ENCODE assay signal across 29 cellular contexts in genomic region chr9:122538757-122539156, GRCh38. TPM values are rescaled to one million over a fixed set of nuclear protein-coding genes. Genes with fewer than 3 reads are reported as not detected.
DNase-seq lines count a peak whose midpoint lies in the region; ATAC-seq, FAIRE-seq and TF ChIP-seq lines count a peak whose summit lies in the region.
"Had no signal": no experiment of that assay in that cellular context is flagged by ENCODE, and none has a peak within 500 bp of the region (broad histone marks: within the 10 kb centered on the region; RNA-seq: fewer than 3 reads in every experiment).

No MANE protein-coding gene starts in this region.

- no peak overlapping the region for H2BK20ac ChIP-seq in IMR-90 (ENCODE audit: low read depth, low read length)

- no peak for TF ChIP-seq RAD21 in IMR-90 (IDR thresholded peaks at IDR 0.05; ENCODE audit: low read length)
- TF ChIP-seq RAD21 in K562 (CRISPR knock-in tag; conservative IDR thresholded peaks at IDR 0.05 in 1 of 2, IDR thresholded peaks at IDR 0.05 in 1 of 2): no peak

- intact Hi-C loops in IMR-90 (cut with micrococcal nuclease) (no loop called here), K562 (cut with micrococcal nuclease) (no loop called here)

- POLR2A ChIA-PET in IMR-90 (lab: Charles Lee; ENCODE audit: unreplicated experiment): no interaction called here
- POLR2A ChIA-PET in K562 (lab: Yijun Ruan, JAX): no interaction called here

- FAIRE-seq in K562 (lab: Jason Lieb, UNC): no peak
- FAIRE-seq: A204.1, GM12878, GM12892, GM18507 had no signal

- no peaks in the 10 kb centered on the region for H3K9me1 ChIP-seq in IMR-90 (ENCODE audit: insufficient read depth, low read length)
- no peaks in the 10 kb centered on the region for H3K9me1 ChIP-seq in K562 (ENCODE audit: control insufficient read depth, insufficient read depth, low read length)

- H3K36me3 ChIP-seq in IMR-90 (ENCODE audit: control insufficient read depth, insufficient read depth, low read length): no peaks in the 10 kb centered on the region
- no peaks in the 10 kb centered on the region for H3K36me3 ChIP-seq in K562 (ENCODE audit: control insufficient read depth, insufficient read depth, low read length)
- H3K36me3 ChIP-seq: BE2C, BLaER1 had no signal

- H3K9ac ChIP-seq in IMR-90 (ENCODE audit: low read depth, low read length) (no peak overlapping the region), K562 (ENCODE audit: insufficient read depth in 1 of 2, low read depth in 2 of 2, low read length in 2 of 2) (no peak overlapping the region)
- H3K9ac ChIP-seq: BLaER1 had no signal

- TF ChIP-seq EP300 in K562 (IDR thresholded peaks at IDR 0.05; ENCODE audit: low read length): no peak

- TF ChIP-seq POLR2A in IMR-90 (IDR thresholded peaks at IDR 0.05; ENCODE audit: low read depth, low read length) (no peak), K562 (conservative IDR thresholded peaks at IDR 0.05) (no peak)

- ATAC-seq in IMR-90 (ENCODE audit: low read depth) (no peak), K562 (no peak), GM19395 (IDR thresholded peaks at IDR 0.05; ENCODE audit: unreplicated experiment) (no peak)
- ATAC-seq: GM12878 had no signal

- H4K5ac ChIP-seq in IMR-90 (ENCODE audit: low read depth, low read length): no peak overlapping the region

- H3K4me2 ChIP-seq in IMR-90 (ENCODE audit: low read depth, low read length) (no peak overlapping the region), K562 (ENCODE audit: insufficient read depth, low read length) (no peak overlapping the region)
- H3K4me2 ChIP-seq: BLaER1 had no signal

- H2AFZ ChIP-seq in IMR-90 (replicated peaks; ENCODE audit: low read length, poor library complexity) (no peak overlapping the region), K562 (ENCODE audit: low read depth, low read length) (no peak overlapping the region)

- H2BK15ac ChIP-seq in IMR-90 (ENCODE audit: low read depth, low read length): no peak overlapping the region

- H3K27me3 ChIP-seq in IMR-90 (ENCODE audit: control insufficient read depth, insufficient read depth, low read length): no peaks in the 10 kb centered on the region
- no peaks in the 10 kb centered on the region for H3K27me3 ChIP-seq in K562 (ENCODE audit: control insufficient read depth in 2 of 2, insufficient read depth in 2 of 2, low read length in 2 of 2)
- H3K27me3 ChIP-seq: BLaER1 had no signal

- H3K9me3 ChIP-seq in IMR-90 (ENCODE audit: control insufficient read depth, insufficient read depth, low read length) (no peaks in the 10 kb centered on the region), K562 (replicated peaks; ENCODE audit: control insufficient read depth, insufficient read depth, low read depth, low read length) (no peaks in the 10 kb centered on the region)
- H3K9me3 ChIP-seq: BLaER1 had no signal

- BruUV-seq in IMR-90 (replicated peaks; lab: Mats Ljungman, UMichigan) (no TSS peak), K562 (replicated peaks; lab: Mats Ljungman, UMichigan) (no TSS peak)

- no peak overlapping the region for H3K27ac ChIP-seq in IMR-90 (ENCODE audit: insufficient read depth, low read length)
- H3K27ac ChIP-seq in K562 (ENCODE audit: extremely low read depth, low read depth, low read length): no peak overlapping the region
- H3K27ac ChIP-seq: BLaER1 had no signal

- H3K79me1 ChIP-seq in IMR-90 (ENCODE audit: low read depth in 1 of 2, low read length in 2 of 2): no peaks in the 10 kb centered on the region

- no peak overlapping the region for H4K91ac ChIP-seq in IMR-90 (ENCODE audit: insufficient read depth, low read depth, low read length)

- H3K4me1 ChIP-seq in IMR-90 (ENCODE audit: control insufficient read depth, insufficient read depth, low read length) (no peaks in the 10 kb centered on the region), K562 (replicated peaks in 1 of 2; ENCODE audit: control insufficient read depth in 2 of 2, insufficient read depth in 2 of 2, low read length in 2 of 2) (no peaks in the 10 kb centered on the region; a peak in 1 of 5 replicates)
- H3K4me1 ChIP-seq: BE2C, BLaER1 had no signal

- H4K8ac ChIP-seq in IMR-90 (ENCODE audit: low read depth in 2 of 2, low read length in 2 of 2): no peak overlapping the region

- H4K20me1 ChIP-seq in IMR-90 (ENCODE audit: insufficient read depth, low read length): no peaks in the 10 kb centered on the region
- H4K20me1 ChIP-seq in K562 (replicated peaks; ENCODE audit: control insufficient read depth, insufficient read depth, low read length): no peaks in the 10 kb centered on the region
- H4K20me1 ChIP-seq: BLaER1 had no signal

- H2AK9ac ChIP-seq in IMR-90 (replicated peaks; ENCODE audit: low read depth, low read length, poor library complexity): no peak overlapping the region

- H3K23ac ChIP-seq in IMR-90 (ENCODE audit: low read depth, low read length): no peak overlapping the region

- in situ Hi-C loops in IMR-90 (cut with MboI; ENCODE audit: low sequenced_read_pairs): no loop called here
- in situ Hi-C loops in K562 (cut with MboI): no loop called here

- TF ChIP-seq CTCF in IMR-90 (conservative IDR thresholded peaks at IDR 0.05; ENCODE audit: low read depth, low read length): no peak
- TF ChIP-seq CTCF in K562 (IDR thresholded peaks at IDR 0.05 in 2 of 3, conservative IDR thresholded peaks at IDR 0.05 in 1 of 3; ENCODE audit: insufficient read depth in 2 of 3, low read depth in 1 of 3, low read length in 3 of 3): no peak

- H2AK5ac ChIP-seq in IMR-90 (ENCODE audit: low read depth, low read length): no peak overlapping the region

- H3K14ac ChIP-seq in IMR-90 (replicated peaks; ENCODE audit: low read depth, low read length): no peak overlapping the region

- H3K56ac ChIP-seq in IMR-90 (ENCODE audit: extremely low read depth, insufficient read depth, low read length): no peak overlapping the region

- no peak overlapping the region for H3K4ac ChIP-seq in IMR-90 (ENCODE audit: low read depth, low read length)

- dilution Hi-C loops in IMR-90 (cut with HindIII; ENCODE audit: low sequenced_read_pairs, unreplicated experiment): no loop called here

- H3K4me3 ChIP-seq in IMR-90 (ENCODE audit: insufficient read depth, low read depth, low read length): no peak overlapping the region
- H3K4me3 ChIP-seq in K562: no peak overlapping the region
- H3K4me3 ChIP-seq: BLaER1, GM12878 had no signal

- CTCF ChIA-PET in IMR-90 (lab: Yijun Ruan, JAX) (no interaction called here), K562 (lab: Yijun Ruan, JAX; ENCODE audit: low intra/inter-chr PET ratio) (no interaction called here)

- WGBS in IMR-90 (ENCODE audit: extremely low coverage in 2 of 2, insufficient read length in 1 of 2), 2 experiments: no CpG with 5 or more reads among the region's 2 CpGs
- 5% methylated on average over 2 of the region's 2 CpGs for WGBS in K562 (ENCODE audit: insufficient coverage, low coverage, missing lambda C conversion rate)

- H2BK5ac ChIP-seq in IMR-90 (ENCODE audit: low read depth, low read length, poor library complexity, severe bottlenecking): no peak overlapping the region

- no peak overlapping the region for H3K18ac ChIP-seq in IMR-90 (ENCODE audit: low read depth, low read length)

- no peak overlapping the region for H2BK120ac ChIP-seq in IMR-90 (ENCODE audit: low read depth, low read length)

- no peaks in the 10 kb centered on the region for H3K79me2 ChIP-seq in K562 (ENCODE audit: control insufficient read depth, insufficient read depth, low read length)

- DNase-seq in IMR-90: no peak
- no peak for DNase-seq in K562 (ENCODE audit: extremely low read depth in 1 of 4, low spot score in 3 of 4)
- no peak for DNase-seq in activated T-cell treated with anti-CD3 and anti-CD28 coated beads, Interleukin-2, amount 50 U/mL, for 1 hour
- DNase-seq: 8988T; ACHN; BE2C; C1 segment of cervical spinal cord; CD4-positive, alpha-beta memory T cell; CD4-positive, CD25-positive, alpha-beta regulatory T cell; CD8-positive, alpha-beta memory T cell; COR-L47; DMS 273 treated with DMSO at 0.1 percent for 48 hours; DMS153; DMS53; DMS79; DND-41; EL; GDM1 had no signal

RNA-seq across cellular contexts. Expression of gene OR1N1, which starts 11.7 kb away (rescaled TPM):
- total RNA-seq in IMR-90 (2012; rRNA removed) (not detected in 2 replicates), K562 (2014; rRNA removed) (not detected in 2 replicates), K562 (2014; rRNA removed; fragmentation: Illumina TruSeq; extraction: Trizol) (not detected in 2 replicates), K562 (2015; rRNA removed; fragmentation: Illumina TruSeq; extraction: Trizol) (not detected in 2 replicates), K562 (2021) (not detected in 2 replicates)
- polyA plus RNA-seq in IMR-90 (2012; rRNA removed) (not detected in 2 replicates), K562 (2011; rRNA removed) (not detected in 2 replicates), K562 (2014; fragmentation: Illumina TruSeq; extraction: Trizol) (not detected in 2 replicates), K562 (2014; fragmentation: Nextera tagmentation; extraction: Ambion mirVana) (not detected), K562 (2014; rRNA removed) (not detected in 2 replicates)
- polyA plus RNA-seq in IMR-90 (2012; cell fraction: cytosol; rRNA removed): not detected in 2 replicates
- polyA plus RNA-seq in IMR-90 (2012; cell fraction: nucleus; rRNA removed; ENCODE audit: low replicate concordance): not detected in 2 replicates
- not detected in 2 replicates for total RNA-seq in K562 (2011; cell fraction: chromatin; rRNA removed; ENCODE audit: low replicate concordance)
- total RNA-seq in K562 (2011; cell fraction: nucleolus; rRNA removed): not detected in 2 replicates
- not detected in 2 replicates for total RNA-seq in K562 (2011; cell fraction: nucleoplasm; rRNA removed)
- polyA plus RNA-seq in K562 (2011; cell fraction: cytosol; rRNA removed): not detected in 2 replicates
- polyA plus RNA-seq in K562 (2011; cell fraction: nucleus; rRNA removed): not detected in 2 replicates
- not detected in 2 replicates for polyA plus RNA-seq in K562 (2012)
- polyA minus RNA-seq in K562 (2011; rRNA and poly(A)+ RNA removed): not detected in 2 replicates
- polyA minus RNA-seq in K562 (2011; cell fraction: cytosol; rRNA and poly(A)+ RNA removed): not detected in 2 replicates
- polyA minus RNA-seq in K562 (2011; cell fraction: nucleus; rRNA and poly(A)+ RNA removed): not detected in 2 replicates
- total RNA-seq: A673; CD4-positive, alpha-beta memory T cell; CD4-positive, CD25-positive, alpha-beta regulatory T cell; CD8-positive, alpha-beta memory T cell; Daoy; G401; GM12878 had no signal
- polyA plus RNA-seq: AG04450; CD14-positive monocyte; CD4-positive, alpha-beta memory T cell; CD4-positive, CD25-positive, alpha-beta regulatory T cell; CD8-positive, alpha-beta memory T cell; GM12878 had no signal

RNA-seq across cellular contexts. Expression of gene OR1N2, which starts 14.2 kb away (rescaled TPM):
- total RNA-seq in IMR-90 (2012; rRNA removed) (not detected in 2 replicates), K562 (2014; rRNA removed) (not detected in 2 replicates), K562 (2014; rRNA removed; fragmentation: Illumina TruSeq; extraction: Trizol) (not detected in 2 replicates), K562 (2015; rRNA removed; fragmentation: Illumina TruSeq; extraction: Trizol) (not detected in 2 replicates), K562 (2021) (not detected in 2 replicates)
- polyA plus RNA-seq in IMR-90 (2012; rRNA removed) (not detected in 2 replicates), K562 (2011; rRNA removed) (not detected in 2 replicates), K562 (2014; fragmentation: Illumina TruSeq; extraction: Trizol) (not detected in 2 replicates), K562 (2014; fragmentation: Nextera tagmentation; extraction: Ambion mirVana) (not detected), K562 (2014; rRNA removed) (not detected in 2 replicates)
- polyA plus RNA-seq in IMR-90 (2012; cell fraction: cytosol; rRNA removed): not detected in 2 replicates
- polyA plus RNA-seq in IMR-90 (2012; cell fraction: nucleus; rRNA removed; ENCODE audit: low replicate concordance): not detected in 2 replicates
- not detected in 2 replicates for total RNA-seq in K562 (2011; cell fraction: chromatin; rRNA removed; ENCODE audit: low replicate concordance)
- total RNA-seq in K562 (2011; cell fraction: nucleolus; rRNA removed): not detected in 2 replicates
- not detected in 2 replicates for total RNA-seq in K562 (2011; cell fraction: nucleoplasm; rRNA removed)
- polyA plus RNA-seq in K562 (2011; cell fraction: cytosol; rRNA removed): not detected in 2 replicates
- not detected in 2 replicates for polyA plus RNA-seq in K562 (2011; cell fraction: nucleus; rRNA removed)
- not detected in 2 replicates for polyA plus RNA-seq in K562 (2012)
- not detected in 2 replicates for polyA minus RNA-seq in K562 (2011; rRNA and poly(A)+ RNA removed)
- not detected in 2 replicates for polyA minus RNA-seq in K562 (2011; cell fraction: cytosol; rRNA and poly(A)+ RNA removed)
- not detected in 2 replicates for polyA minus RNA-seq in K562 (2011; cell fraction: nucleus; rRNA and poly(A)+ RNA removed)
- total RNA-seq: A673; CD4-positive, alpha-beta memory T cell; CD8-positive, alpha-beta memory T cell; Daoy; G401; GM12878 had no signal
- polyA plus RNA-seq: AG04450; CD14-positive monocyte; CD4-positive, alpha-beta memory T cell; CD4-positive, CD25-positive, alpha-beta regulatory T cell; CD8-positive, alpha-beta memory T cell had no signal

RNA-seq across cellular contexts. Expression of gene OR1J4, which starts 19.8 kb away (rescaled TPM):
- total RNA-seq in IMR-90 (2012; rRNA removed) (not detected in 2 replicates), K562 (2014; rRNA removed) (not detected in 2 replicates), K562 (2014; rRNA removed; fragmentation: Illumina TruSeq; extraction: Trizol) (not detected in 2 replicates), K562 (2015; rRNA removed; fragmentation: Illumina TruSeq; extraction: Trizol) (not detected in 2 replicates), K562 (2021) (not detected in 2 replicates)
- polyA plus RNA-seq in IMR-90 (2012; rRNA removed) (not detected in 2 replicates), K562 (2011; rRNA removed) (not detected in 2 replicates), K562 (2014; fragmentation: Illumina TruSeq; extraction: Trizol) (not detected in 2 replicates), K562 (2014; fragmentation: Nextera tagmentation; extraction: Ambion mirVana) (not detected), K562 (2014; rRNA removed) (not detected in 2 replicates)
- not detected in 2 replicates for polyA plus RNA-seq in IMR-90 (2012; cell fraction: cytosol; rRNA removed)
- polyA plus RNA-seq in IMR-90 (2012; cell fraction: nucleus; rRNA removed; ENCODE audit: low replicate concordance): 0.15 TPM in 1 of 2 replicates, not detected in the other
- not detected in 2 replicates for total RNA-seq in K562 (2011; cell fraction: chromatin; rRNA removed; ENCODE audit: low replicate concordance)
- total RNA-seq in K562 (2011; cell fraction: nucleolus; rRNA removed): not detected in 2 replicates
- not detected in 2 replicates for total RNA-seq in K562 (2011; cell fraction: nucleoplasm; rRNA removed)
- polyA plus RNA-seq in K562 (2011; cell fraction: cytosol; rRNA removed): not detected in 2 replicates
- polyA plus RNA-seq in K562 (2011; cell fraction: nucleus; rRNA removed): not detected in 2 replicates
- not detected in 2 replicates for polyA plus RNA-seq in K562 (2012)
- 0.36 TPM in 1 of 2 replicates, not detected in the other for polyA minus RNA-seq in K562 (2011; rRNA and poly(A)+ RNA removed)
- polyA minus RNA-seq in K562 (2011; cell fraction: cytosol; rRNA and poly(A)+ RNA removed): not detected in 2 replicates
- polyA minus RNA-seq in K562 (2011; cell fraction: nucleus; rRNA and poly(A)+ RNA removed): not detected in 2 replicates
- total RNA-seq: A673; CD4-positive, alpha-beta memory T cell; CD8-positive, alpha-beta memory T cell; Daoy; G401; GM12878 had no signal
- polyA plus RNA-seq: CD14-positive monocyte; CD4-positive, alpha-beta memory T cell; CD4-positive, CD25-positive, alpha-beta regulatory T cell; CD8-positive, alpha-beta memory T cell had no signal

RNA-seq across cellular contexts. Expression of gene OR1J2, which starts 28.2 kb away (rescaled TPM):
- total RNA-seq in IMR-90 (2012; rRNA removed): not detected in 2 replicates
- not detected in 2 replicates for polyA plus RNA-seq in IMR-90 (2012; rRNA removed)
- polyA plus RNA-seq in IMR-90 (2012; cell fraction: cytosol; rRNA removed): not detected in 2 replicates
- polyA plus RNA-seq in IMR-90 (2012; cell fraction: nucleus; rRNA removed; ENCODE audit: low replicate concordance): 0.15 TPM in 1 of 2 replicates, not detected in the other
- not detected in 2 replicates for total RNA-seq in K562 (2011; cell fraction: chromatin; rRNA removed; ENCODE audit: low replicate concordance)
- not detected in 2 replicates for total RNA-seq in K562 (2011; cell fraction: nucleolus; rRNA removed)
- not detected in 2 replicates for total RNA-seq in K562 (2011; cell fraction: nucleoplasm; rRNA removed)
- total RNA-seq in K562 (2014; rRNA removed): not detected in 2 replicates
- total RNA-seq in K562 (2014; rRNA removed; fragmentation: Illumina TruSeq; extraction: Trizol): not detected in 2 replicates
- total RNA-seq in K562 (2015; rRNA removed; fragmentation: Illumina TruSeq; extraction: Trizol): not detected in 2 replicates
- not detected in 2 replicates for total RNA-seq in K562 (2021)
- not detected in 2 replicates for polyA plus RNA-seq in K562 (2011; rRNA removed)
- polyA plus RNA-seq in K562 (2011; cell fraction: cytosol; rRNA removed): not detected in 2 replicates
- not detected in 2 replicates for polyA plus RNA-seq in K562 (2011; cell fraction: nucleus; rRNA removed)
- polyA plus RNA-seq in K562 (2012): not detected in 2 replicates
- not detected in 2 replicates for polyA plus RNA-seq in K562 (2014; fragmentation: Illumina TruSeq; extraction: Trizol)
- polyA plus RNA-seq in K562 (2014; fragmentation: Nextera tagmentation; extraction: Ambion mirVana): not detected
- polyA plus RNA-seq in K562 (2014; rRNA removed): not detected in 2 replicates
- polyA minus RNA-seq in K562 (2011; rRNA and poly(A)+ RNA removed): not detected in 2 replicates
- polyA minus RNA-seq in K562 (2011; cell fraction: cytosol; rRNA and poly(A)+ RNA removed): not detected in 2 replicates
- not detected in 2 replicates for polyA minus RNA-seq in K562 (2011; cell fraction: nucleus; rRNA and poly(A)+ RNA removed)
- total RNA-seq: A673; CD4-positive, alpha-beta memory T cell; CD8-positive, alpha-beta memory T cell; Daoy; G401; GM12878 had no signal
- polyA plus RNA-seq: AG04450; CD14-positive monocyte; CD4-positive, alpha-beta memory T cell; CD4-positive, CD25-positive, alpha-beta regulatory T cell; CD8-positive, alpha-beta memory T cell had no signal

RNA-seq across cellular contexts. Expression of gene OR1L8, which starts 44.4 kb away (rescaled TPM):
- total RNA-seq in IMR-90 (2012; rRNA removed) (not detected in 2 replicates), K562 (2014; rRNA removed) (not detected in 2 replicates), K562 (2014; rRNA removed; fragmentation: Illumina TruSeq; extraction: Trizol) (0.10 TPM in 1 of 2 replicates, not detected in the other), K562 (2015; rRNA removed; fragmentation: Illumina TruSeq; extraction: Trizol) (not detected in 2 replicates), K562 (2021) (not detected in 2 replicates)
- polyA plus RNA-seq in IMR-90 (2012; rRNA removed) (not detected in 2 replicates), K562 (2011; rRNA removed) (not detected in 2 replicates), K562 (2014; fragmentation: Illumina TruSeq; extraction: Trizol) (0.06 TPM in 1 of 2 replicates, not detected in the other), K562 (2014; fragmentation: Nextera tagmentation; extraction: Ambion mirVana) (under 1 TPM in 1 of 2 experiments, not detected in 1; 0.06 TPM), K562 (2014; rRNA removed) (0.03 TPM in 1 of 2 replicates, not detected in the other)
- polyA plus RNA-seq in IMR-90 (2012; cell fraction: cytosol; rRNA removed): not detected in 2 replicates
- 0.05 and 0.18 TPM in 2 replicates for polyA plus RNA-seq in IMR-90 (2012; cell fraction: nucleus; rRNA removed; ENCODE audit: low replicate concordance)
- total RNA-seq in K562 (2011; cell fraction: chromatin; rRNA removed; ENCODE audit: low replicate concordance): not detected in 2 replicates
- total RNA-seq in K562 (2011; cell fraction: nucleolus; rRNA removed): not detected in 2 replicates
- total RNA-seq in K562 (2011; cell fraction: nucleoplasm; rRNA removed): not detected in 2 replicates
- 0.04 TPM in 1 of 2 replicates, not detected in the other for polyA plus RNA-seq in K562 (2011; cell fraction: cytosol; rRNA removed)
- polyA plus RNA-seq in K562 (2011; cell fraction: nucleus; rRNA removed): not detected in 2 replicates
- polyA plus RNA-seq in K562 (2012): 0.06 TPM in 1 of 2 replicates, not detected in the other
- not detected in 2 replicates for polyA minus RNA-seq in K562 (2011; rRNA and poly(A)+ RNA removed)
- polyA minus RNA-seq in K562 (2011; cell fraction: cytosol; rRNA and poly(A)+ RNA removed): not detected in 2 replicates
- polyA minus RNA-seq in K562 (2011; cell fraction: nucleus; rRNA and poly(A)+ RNA removed): not detected in 2 replicates
- total RNA-seq: A673; CD4-positive, alpha-beta memory T cell; CD4-positive, CD25-positive, alpha-beta regulatory T cell; CD8-positive, alpha-beta memory T cell; Daoy; G401; GM12878 had no signal
- polyA plus RNA-seq: AG04450; CD14-positive monocyte; CD4-positive, alpha-beta memory T cell; CD8-positive, alpha-beta memory T cell; GM12878 had no signal
